ENCODE assay signal across 2 cellular contexts in the genomic region with DNA sequence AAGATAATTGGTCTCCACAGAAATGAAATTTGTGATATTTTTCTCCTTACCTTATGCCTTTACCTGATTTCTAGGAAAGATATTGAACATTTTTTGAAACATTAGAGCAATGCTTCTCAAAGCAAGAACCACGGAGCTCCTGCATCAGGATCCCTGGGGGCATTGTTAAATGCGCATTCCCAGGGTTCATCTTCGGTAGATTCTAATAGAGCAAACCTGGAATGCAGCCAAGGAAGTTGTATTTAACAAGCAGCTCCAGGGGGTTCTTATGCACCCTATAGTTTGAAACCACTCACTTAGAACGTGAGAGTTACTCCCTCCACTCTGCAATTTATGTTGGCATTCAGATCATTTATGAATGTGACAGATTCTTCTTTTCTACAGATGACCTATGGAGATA.
TF ChIP-seq lines count a peak whose summit lies in the region.

No MANE protein-coding gene starts in this region.

TF ChIP-seq in WTC11, 78 proteins besides CTCF, POLR2A, EP300 and RAD21 (continued from another document):
- TF ChIP-seq FOXP1 (CRISPR knock-in tag; IDR thresholded peaks at IDR 0.05; ENCODE audit: borderline replicate concordance), result no peak
- no peak for TF ChIP-seq CREB1 (CRISPR knock-in tag; IDR thresholded peaks at IDR 0.05)
- TF ChIP-seq SMAD3 (CRISPR knock-in tag; IDR thresholded peaks at IDR 0.05; ENCODE audit: borderline replicate concordance), result no peak
- TF ChIP-seq, protein P1, sequence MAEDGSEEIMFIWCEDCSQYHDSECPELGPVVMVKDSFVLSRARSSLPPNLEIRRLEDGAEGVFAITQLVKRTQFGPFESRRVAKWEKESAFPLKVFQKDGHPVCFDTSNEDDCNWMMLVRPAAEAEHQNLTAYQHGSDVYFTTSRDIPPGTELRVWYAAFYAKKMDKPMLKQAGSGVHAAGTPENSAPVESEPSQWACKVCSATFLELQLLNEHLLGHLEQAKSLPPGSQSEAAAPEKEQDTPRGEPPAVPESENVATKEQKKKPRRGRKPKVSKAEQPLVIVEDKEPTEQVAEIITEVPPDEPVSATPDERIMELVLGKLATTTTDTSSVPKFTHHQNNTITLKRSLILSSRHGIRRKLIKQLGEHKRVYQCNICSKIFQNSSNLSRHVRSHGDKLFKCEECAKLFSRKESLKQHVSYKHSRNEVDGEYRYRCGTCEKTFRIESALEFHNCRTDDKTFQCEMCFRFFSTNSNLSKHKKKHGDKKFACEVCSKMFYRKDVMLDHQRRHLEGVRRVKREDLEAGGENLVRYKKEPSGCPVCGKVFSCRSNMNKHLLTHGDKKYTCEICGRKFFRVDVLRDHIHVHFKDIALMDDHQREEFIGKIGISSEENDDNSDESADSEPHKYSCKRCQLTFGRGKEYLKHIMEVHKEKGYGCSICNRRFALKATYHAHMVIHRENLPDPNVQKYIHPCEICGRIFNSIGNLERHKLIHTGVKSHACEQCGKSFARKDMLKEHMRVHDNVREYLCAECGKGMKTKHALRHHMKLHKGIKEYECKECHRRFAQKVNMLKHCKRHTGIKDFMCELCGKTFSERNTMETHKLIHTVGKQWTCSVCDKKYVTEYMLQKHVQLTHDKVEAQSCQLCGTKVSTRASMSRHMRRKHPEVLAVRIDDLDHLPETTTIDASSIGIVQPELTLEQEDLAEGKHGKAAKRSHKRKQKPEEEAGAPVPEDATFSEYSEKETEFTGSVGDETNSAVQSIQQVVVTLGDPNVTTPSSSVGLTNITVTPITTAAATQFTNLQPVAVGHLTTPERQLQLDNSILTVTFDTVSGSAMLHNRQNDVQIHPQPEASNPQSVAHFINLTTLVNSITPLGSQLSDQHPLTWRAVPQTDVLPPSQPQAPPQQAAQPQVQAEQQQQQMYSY (CRISPR knock-in tag; IDR thresholded peaks at IDR 0.05), result no peak
- TF ChIP-seq, protein P2, sequence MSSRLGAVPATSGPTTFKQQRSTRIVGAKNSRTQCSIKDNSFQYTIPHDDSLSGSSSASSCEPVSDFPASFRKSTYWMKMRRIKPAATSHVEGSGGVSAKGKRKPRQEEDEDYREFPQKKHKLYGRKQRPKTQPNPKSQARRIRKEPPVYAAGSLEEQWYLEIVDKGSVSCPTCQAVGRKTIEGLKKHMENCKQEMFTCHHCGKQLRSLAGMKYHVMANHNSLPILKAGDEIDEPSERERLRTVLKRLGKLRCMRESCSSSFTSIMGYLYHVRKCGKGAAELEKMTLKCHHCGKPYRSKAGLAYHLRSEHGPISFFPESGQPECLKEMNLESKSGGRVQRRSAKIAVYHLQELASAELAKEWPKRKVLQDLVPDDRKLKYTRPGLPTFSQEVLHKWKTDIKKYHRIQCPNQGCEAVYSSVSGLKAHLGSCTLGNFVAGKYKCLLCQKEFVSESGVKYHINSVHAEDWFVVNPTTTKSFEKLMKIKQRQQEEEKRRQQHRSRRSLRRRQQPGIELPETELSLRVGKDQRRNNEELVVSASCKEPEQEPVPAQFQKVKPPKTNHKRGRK (CRISPR knock-in tag; IDR thresholded peaks at IDR 0.05; ENCODE audit: borderline replicate concordance), result no peak
TF ChIP-seq in WTC11: peak in this region for 1.

TF ChIP-seq in HepG2, 621 proteins besides CTCF, POLR2A, EP300 and RAD21 (continued from another document):
- TF ChIP-seq, protein P2 (CRISPR knock-in tag; IDR thresholded peaks at IDR 0.05), result no peak
- no peak for TF ChIP-seq SAP130 (CRISPR knock-in tag; IDR thresholded peaks at IDR 0.05; ENCODE audit: low read depth)
- TF ChIP-seq KMT2B (CRISPR knock-in tag; IDR thresholded peaks at IDR 0.05), result no peak
- TF ChIP-seq CC2D1A (CRISPR knock-in tag; IDR thresholded peaks at IDR 0.05), result no peak
- no peak for TF ChIP-seq RARA (CRISPR knock-in tag; IDR thresholded peaks at IDR 0.05)
- TF ChIP-seq ZSCAN22 (CRISPR knock-in tag; IDR thresholded peaks at IDR 0.05), result no peak
- TF ChIP-seq GATAD2A (CRISPR knock-in tag; IDR thresholded peaks at IDR 0.05), result no peak
- TF ChIP-seq ZFX (CRISPR knock-in tag; IDR thresholded peaks at IDR 0.05; ENCODE audit: low read depth), result no peak
- TF ChIP-seq RFXANK (CRISPR knock-in tag; IDR thresholded peaks at IDR 0.05), result no peak
- TF ChIP-seq ZFYVE20 (CRISPR knock-in tag; IDR thresholded peaks at IDR 0.05; ENCODE audit: borderline replicate concordance, low read depth), result no peak
- TF ChIP-seq, protein P3, sequence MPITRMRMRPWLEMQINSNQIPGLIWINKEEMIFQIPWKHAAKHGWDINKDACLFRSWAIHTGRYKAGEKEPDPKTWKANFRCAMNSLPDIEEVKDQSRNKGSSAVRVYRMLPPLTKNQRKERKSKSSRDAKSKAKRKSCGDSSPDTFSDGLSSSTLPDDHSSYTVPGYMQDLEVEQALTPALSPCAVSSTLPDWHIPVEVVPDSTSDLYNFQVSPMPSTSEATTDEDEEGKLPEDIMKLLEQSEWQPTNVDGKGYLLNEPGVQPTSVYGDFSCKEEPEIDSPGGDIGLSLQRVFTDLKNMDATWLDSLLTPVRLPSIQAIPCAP (CRISPR knock-in tag; IDR thresholded peaks at IDR 0.05; ENCODE audit: low read depth), result no peak
- TF ChIP-seq PCBP1 (IDR thresholded peaks at IDR 0.05; ENCODE audit: borderline replicate concordance, low read depth, low read length), result no peak
- TF ChIP-seq SRSF1 (optimal IDR thresholded peaks at IDR 0.05; ENCODE audit: low read depth, low read length), result no peak
- TF ChIP-seq, protein P4, sequence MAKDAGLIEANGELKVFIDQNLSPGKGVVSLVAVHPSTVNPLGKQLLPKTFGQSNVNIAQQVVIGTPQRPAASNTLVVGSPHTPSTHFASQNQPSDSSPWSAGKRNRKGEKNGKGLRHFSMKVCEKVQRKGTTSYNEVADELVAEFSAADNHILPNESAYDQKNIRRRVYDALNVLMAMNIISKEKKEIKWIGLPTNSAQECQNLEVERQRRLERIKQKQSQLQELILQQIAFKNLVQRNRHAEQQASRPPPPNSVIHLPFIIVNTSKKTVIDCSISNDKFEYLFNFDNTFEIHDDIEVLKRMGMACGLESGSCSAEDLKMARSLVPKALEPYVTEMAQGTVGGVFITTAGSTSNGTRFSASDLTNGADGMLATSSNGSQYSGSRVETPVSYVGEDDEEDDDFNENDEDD (CRISPR knock-in tag; IDR thresholded peaks at IDR 0.05; ENCODE audit: borderline replicate concordance), result no peak
- no peak for TF ChIP-seq ATF7 (IDR thresholded peaks at IDR 0.05)
- no peak for TF ChIP-seq ATF7 (CRISPR knock-in tag; IDR thresholded peaks at IDR 0.05)
- TF ChIP-seq ZNF777 (CRISPR knock-in tag; IDR thresholded peaks at IDR 0.05), result no peak
- TF ChIP-seq KDM3A (CRISPR knock-in tag; IDR thresholded peaks at IDR 0.05; ENCODE audit: low read depth), result no peak
TF ChIP-seq in HepG2: peak in this region for 0.
